ENCODE assay signal across 9 cellular contexts in the genomic region with DNA sequence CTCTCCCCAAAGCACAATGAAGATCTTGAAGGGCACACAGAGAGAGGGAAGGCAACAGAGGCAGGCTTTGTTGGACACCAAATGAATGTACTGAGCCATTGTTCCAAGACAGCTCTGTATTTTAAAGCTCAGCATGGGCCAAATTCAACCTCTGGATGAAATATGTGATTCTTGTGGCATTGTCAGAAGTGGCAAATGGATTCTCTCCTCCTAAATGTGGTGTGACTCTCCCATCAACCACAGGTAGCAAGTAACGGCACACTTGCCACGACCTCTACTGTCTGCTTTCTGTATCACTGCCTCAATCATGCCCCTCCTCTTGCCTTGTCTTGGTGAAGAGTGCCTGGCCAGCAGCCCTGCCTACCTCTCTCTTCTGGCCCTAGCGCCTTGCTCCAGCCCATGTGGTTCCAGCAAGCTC. TPM values are rescaled to one million over a fixed set of nuclear protein-coding genes. Genes with fewer than 3 reads are reported as not detected.
A peak's percentile ranks its signal among the peaks of the same experiment; 100 is the strongest.
DNase-seq lines count a peak whose midpoint lies in the region; ATAC-seq, FAIRE-seq and TF ChIP-seq lines count a peak whose summit lies in the region.
"Had no signal": no experiment of that assay in that cellular context is flagged by ENCODE, and none has a peak within 500 bp of the region (broad histone marks: within the 10 kb centered on the region; RNA-seq: fewer than 3 reads in every experiment).

No MANE protein-coding gene starts in this region.

- no peaks in the 10 kb centered on the region for H4K20me1 ChIP-seq in H1 (replicated peaks in 1 of 2; ENCODE audit: control insufficient read depth in 1 of 2, insufficient read depth in 2 of 2, low read length in 2 of 2)
- H4K20me1 ChIP-seq: BLaER1 treated with 17β-estradiol and CSF1 and Interleukin-3, amounts not matched to agents 10 nM and 100 nM had no signal

- TF ChIP-seq POLR2A in breast epithelium (IDR thresholded peaks at IDR 0.05) (no peak), H1 (IDR thresholded peaks at IDR 0.05; ENCODE audit: control extremely low read depth in 1 of 2, low read depth in 2 of 2, low read length in 2 of 2) (no peak)

- TF ChIP-seq CTCF in breast epithelium (IDR thresholded peaks at IDR 0.05): no peak
- TF ChIP-seq CTCF in MCF 10A (IDR thresholded peaks at IDR 0.05; ENCODE audit: unreplicated experiment): no peak
- TF ChIP-seq CTCF in H1 (IDR thresholded peaks at IDR 0.05; ENCODE audit: control extremely low read depth in 1 of 3, insufficient read depth in 1 of 3, low read depth in 1 of 3, low read length in 3 of 3): peak; percentile 72 to 87 (median 77)
- no peak for TF ChIP-seq CTCF in upper lobe of right lung (IDR thresholded peaks at IDR 0.05)
- TF ChIP-seq CTCF in GM20000 (IDR thresholded peaks at IDR 0.05; ENCODE audit: extremely low read depth, missing control alignments): no peak

- no peaks in the 10 kb centered on the region for H3K79me1 ChIP-seq in H1 (ENCODE audit: low read depth, low read length)

- H2BK120ac ChIP-seq in H1 (replicated peaks; ENCODE audit: low read depth, low read length): no peak overlapping the region

- no peaks in the 10 kb centered on the region for H3K36me3 ChIP-seq in breast epithelium
- H3K36me3 ChIP-seq in H1 (ENCODE audit: control insufficient read depth in 2 of 4, insufficient read depth in 4 of 4, low read length in 3 of 4): no peaks in the 10 kb centered on the region
- no peaks in the 10 kb centered on the region for H3K36me3 ChIP-seq in upper lobe of right lung
- no peaks in the 10 kb centered on the region for H3K36me3 ChIP-seq in MG63

- peak; percentile 54 for ATAC-seq in upper lobe of right lung

- H3K27me3 ChIP-seq in breast epithelium (no peaks in the 10 kb centered on the region), H1 (replicated peaks in 1 of 4; ENCODE audit: control insufficient read depth in 3 of 4, extremely low read depth in 1 of 4, insufficient read depth in 3 of 4, low read length in 3 of 4) (no peaks in the 10 kb centered on the region), upper lobe of right lung (no peaks in the 10 kb centered on the region), MG63 (no peaks in the 10 kb centered on the region)
- H3K27me3 ChIP-seq: BLaER1 treated with 17β-estradiol and CSF1 and Interleukin-3, amounts not matched to agents 10 nM and 100 nM had no signal

- no peak overlapping the region for H2BK20ac ChIP-seq in H1 (ENCODE audit: low read length)

- H3K14ac ChIP-seq in H1 (ENCODE audit: insufficient read length): no peak overlapping the region

- H4K8ac ChIP-seq in H1 (ENCODE audit: extremely low read depth, insufficient read depth, low read length): no peak overlapping the region

- H3K4me1 Mint-ChIP-seq in MCF 10A (ENCODE audit: insufficient read depth, unreplicated experiment): peaks cover 26% of the 10 kb centered on the region

- DNase-seq in breast epithelium (ENCODE audit: low spot score in 2 of 2) (no peak), MCF 10A (ENCODE audit: unreplicated experiment) (no peak), HT-29 (ENCODE audit: low spot score) (peak; percentile 37), H1 (ENCODE audit: low read depth in 1 of 2, low spot score in 2 of 2) (peak in 1 of 2 experiments; percentile 54), upper lobe of right lung (no peak), GM20000 (ENCODE audit: low spot score) (no peak), MG63 (no peak)
- DNase-seq in stimulated activated CD4-positive, alpha-beta T cell treated with anti-CD3 and anti-CD28 coated beads, Interleukin-4, amount 100 ng/mL, for 1 hour: no peak

- no peak overlapping the region for H3K9ac ChIP-seq in H1 (replicated peaks in 1 of 4; ENCODE audit: extremely low read depth in 1 of 4, low read depth in 3 of 4, low read length in 3 of 4)
- H3K9ac ChIP-seq: BLaER1 treated with 17β-estradiol and CSF1 and Interleukin-3, amounts not matched to agents 10 nM and 100 nM had no signal

- POLR2A ChIA-PET in MCF 10A (lab: Yijun Ruan, JAX): interaction anchor here (0.7 to 1.4 kb wide), 3 partner anchors 8 to 202 kb away, joined by 3 to 4 read pairs (median 3); no protein-coding TSS in a partner anchor
- POLR2A ChIA-PET in H1 (lab: Charles Lee; ENCODE audit: partially characterized antibody): interaction anchor here (0.7 kb wide), 1 partner anchor 84 kb away, joined by 3 read pairs; no protein-coding TSS in a partner anchor

- no peak overlapping the region for H3K18ac ChIP-seq in H1 (ENCODE audit: extremely low read depth, low read length)

- FAIRE-seq in H1 (lab: Jason Lieb, UNC): peak; percentile 95

- no peaks in the 10 kb centered on the region for H3K79me2 ChIP-seq in H1 (ENCODE audit: control insufficient read depth in 1 of 2, insufficient read depth in 2 of 2, low read length in 2 of 2)

- no peaks in the 10 kb centered on the region for H3K36me3 Mint-ChIP-seq in MCF 10A (ENCODE audit: insufficient read depth, unreplicated experiment)

- no peak overlapping the region for H2AK5ac ChIP-seq in H1 (ENCODE audit: low read depth, low read length)

- H3K4ac ChIP-seq in H1 (replicated peaks; ENCODE audit: insufficient read length, low read depth, low read length): no peak overlapping the region

- TF ChIP-seq EP300 in H1 (IDR thresholded peaks at IDR 0.05; ENCODE audit: borderline replicate concordance in 1 of 2, low read depth in 2 of 2, low read length in 2 of 2): no peak

- no peak overlapping the region for H2BK15ac ChIP-seq in H1 (ENCODE audit: low read length)

- no TSS peak for BruUV-seq in MCF 10A (replicated peaks; lab: Mats Ljungman, UMichigan)

- H4K91ac ChIP-seq in H1 (replicated peaks; ENCODE audit: insufficient read length, low read length): no peak overlapping the region

- no peaks in the 10 kb centered on the region; the same call in 1 of the 2 replicates for H3K23me2 ChIP-seq in H1 (ENCODE audit: low read depth, low read length)

- no peaks in the 10 kb centered on the region for H3K27me3 Mint-ChIP-seq in MCF 10A (ENCODE audit: insufficient read depth, unreplicated experiment)

- H2BK12ac ChIP-seq in H1 (ENCODE audit: low read depth, low read length): no peak overlapping the region

- H3K4me1 ChIP-seq in breast epithelium: peaks cover 3 to 22% of the 10 kb centered on the region in 2 donors
- H3K4me1 ChIP-seq in H1 (replicated peaks in 1 of 4; ENCODE audit: control insufficient read depth in 3 of 4, insufficient read depth in 4 of 4, low read length in 3 of 4): peaks cover 0 to 5% (median 0%) of the 10 kb centered on the region in 4 experiments; a peak in 2 of 7 replicates
- peaks cover 35% of the 10 kb centered on the region for H3K4me1 ChIP-seq in upper lobe of right lung

- intact Hi-C loops in breast epithelium (cut with DNase I; ENCODE audit: low total_unique reads): loop anchor here (5.0 to 10.0 kb wide), 2 partner anchors 91 to 578 kb away; a partner anchor contains a TSS
- intact Hi-C loops in MCF 10A (cut with micrococcal nuclease): no loop called here
- intact Hi-C loops in upper lobe of right lung (cut with DNase I): no loop called here

- no peak overlapping the region for H3K4me2 ChIP-seq in H1 (ENCODE audit: insufficient read depth in 1 of 2, low read depth in 2 of 2, low read length in 2 of 2)

- CTCF ChIA-PET in MCF 10A (lab: Yijun Ruan, JAX) (interaction anchor here (0.6 to 7.9 kb wide), 7 partner anchors 12 to 274 kb away, joined by 3 to 45 read pairs (median 4); no protein-coding TSS in a partner anchor), H1 (lab: Charles Lee; ENCODE audit: partially characterized antibody) (interaction anchor here (0.6 to 4.6 kb wide), 35 partner anchors 8 to 559 kb away, joined by 3 to 48 read pairs (median 4); a partner anchor contains a TSS)

- no peak overlapping the region for H2AFZ ChIP-seq in H1 (ENCODE audit: low read length)

- no peak overlapping the region for H3K23ac ChIP-seq in H1 (ENCODE audit: insufficient read length)

- H3K56ac ChIP-seq in H1 (replicated peaks; ENCODE audit: insufficient read length, low read depth, low read length): no peak overlapping the region

- 0 out of 2 replicates have a peak overlapping the region, but pooled peaks have one; percentile 17 for H2BK5ac ChIP-seq in H1 (ENCODE audit: low read depth, low read length)

- peak overlapping the region; percentile 70 to 94 for H3K27ac ChIP-seq in breast epithelium
- no peak overlapping the region for H3K27ac ChIP-seq in H1 (ENCODE audit: low read depth, low read length)
- H3K27ac ChIP-seq in upper lobe of right lung: no peak overlapping the region
- H3K27ac ChIP-seq: BLaER1 treated with 17β-estradiol and CSF1 and Interleukin-3, amounts not matched to agents 10 nM and 100 nM had no signal

- 38% methylated on average over 3 of the region's 3 CpGs; no CpG with 5 or more reads in 1 of the 2 experiments for WGBS in H1 (ENCODE audit: extremely low coverage in 1 of 2, insufficient coverage in 1 of 2, insufficient read length in 1 of 2, insufficient replicate concordance in 2 of 2, low coverage in 1 of 2, low lambda C conversion rate in 2 of 2, missing lambda C conversion rate in 1 of 2), 2 experiments

- H3K4me3 Mint-ChIP-seq in MCF 10A (ENCODE audit: unreplicated experiment): no peak overlapping the region

- no peak overlapping the region for H4K5ac ChIP-seq in H1 (ENCODE audit: insufficient read length, low read depth, low read length)

- no peaks in the 10 kb centered on the region for H3K9me3 Mint-ChIP-seq in MCF 10A (ENCODE audit: unreplicated experiment)

- H3K4me3 ChIP-seq in breast epithelium (no peak overlapping the region), H1 (ENCODE audit: extremely low read depth in 1 of 4, insufficient read depth in 2 of 4, low read depth in 3 of 4, low read length in 4 of 4) (no peak overlapping the region), upper lobe of right lung (no peak overlapping the region), MG63 (no peak overlapping the region)
- H3K4me3 ChIP-seq: BLaER1 treated with 17β-estradiol and CSF1 and Interleukin-3, amounts not matched to agents 10 nM and 100 nM had no signal

- peak; percentile 76 to 78 for TF ChIP-seq RAD21 in H1 (IDR thresholded peaks at IDR 0.05 in 1 of 2, conservative IDR thresholded peaks at IDR 0.05 in 1 of 2; ENCODE audit: low read depth in 2 of 2, low read length in 2 of 2)

- H3K27ac Mint-ChIP-seq in MCF 10A (ENCODE audit: low read depth, unreplicated experiment): no peak overlapping the region

- H3K9me3 ChIP-seq in breast epithelium (no peaks in the 10 kb centered on the region), H1 (ENCODE audit: insufficient read depth in 2 of 2, low read depth in 1 of 2, low read length in 1 of 2) (no peaks in the 10 kb centered on the region), upper lobe of right lung (no peaks in the 10 kb centered on the region), MG63 (no peaks in the 10 kb centered on the region)
- H3K9me3 ChIP-seq: BLaER1 treated with 17β-estradiol and CSF1 and Interleukin-3, amounts not matched to agents 10 nM and 100 nM had no signal

RNA-seq across cellular contexts. Expression of a gene that starts 6.1 kb away (rescaled TPM):
- total RNA-seq in breast epithelium: 10 to 100 TPM; 12.8 to 19.3 (median 13.1) TPM
- total RNA-seq in MCF 10A (2022): 2.2 and 3.7 TPM in 2 replicates
- total RNA-seq in HT-29 (2014; rRNA removed; shearing (Covaris generic)): 3.1 TPM in 2 replicates
- total RNA-seq in H1 (2021; fragmentation: NEBNext Ultra II Directional; extraction: Animal tissue kit (Norgen Biotek cat#: 25700)): 14.9 and 16.1 TPM in 2 replicates
- 6.9 and 12.7 TPM in 2 replicates for polyA plus RNA-seq in H1 (2011; rRNA removed)
- polyA plus RNA-seq in H1 (2011; cell fraction: cytosol; rRNA removed): 8.9 TPM
- 5.2 TPM for polyA plus RNA-seq in H1 (2011; cell fraction: nucleus; rRNA removed)
- polyA plus RNA-seq in H1 (2012, experiment 1 of 2): 9.6 to 12.9 TPM (median 10.4 TPM) in 4 replicates
- polyA plus RNA-seq in H1 (2012, experiment 2 of 2): 5.1 TPM
- 13.6 TPM for polyA plus RNA-seq in H1 (2013, experiment 1 of 2)
- polyA plus RNA-seq in H1 (2013, experiment 2 of 2): 14.4 TPM
- 29.0 and 38.6 TPM in 2 replicates for polyA minus RNA-seq in H1 (2011; rRNA and poly(A)+ RNA removed)
- polyA minus RNA-seq in H1 (2011; cell fraction: cytosol; rRNA and poly(A)+ RNA removed): 10.9 TPM
- 20.8 TPM for polyA minus RNA-seq in H1 (2011; cell fraction: nucleus; rRNA and poly(A)+ RNA removed)
- 17.8 TPM for total RNA-seq in upper lobe of right lung
- not detected in 2 replicates for total RNA-seq in MG63 (2014; rRNA removed; shearing (Covaris generic); ENCODE audit: low replicate concordance)

RNA-seq across cellular contexts. Expression of a gene that starts 11.6 kb away (rescaled TPM):
- total RNA-seq in breast epithelium (not detected), MCF 10A (2022) (not detected in 2 replicates), upper lobe of right lung (not detected)
- not detected in 2 replicates for total RNA-seq in HT-29 (2014; rRNA removed; shearing (Covaris generic))
- total RNA-seq in H1 (2021; fragmentation: NEBNext Ultra II Directional; extraction: Animal tissue kit (Norgen Biotek cat#: 25700)): not detected in 2 replicates
- polyA plus RNA-seq in H1 (2011; rRNA removed): not detected in 2 replicates
- polyA plus RNA-seq in H1 (2011; cell fraction: cytosol; rRNA removed): not detected
- polyA plus RNA-seq in H1 (2011; cell fraction: nucleus; rRNA removed): not detected
- polyA plus RNA-seq in H1 (2012, experiment 1 of 2): 0.14 to 0.16 TPM in 2 of 4 replicates, not detected in the others
- not detected for polyA plus RNA-seq in H1 (2012, experiment 2 of 2)
- polyA plus RNA-seq in H1 (2013, experiment 1 of 2): not detected
- not detected for polyA plus RNA-seq in H1 (2013, experiment 2 of 2)
- polyA minus RNA-seq in H1 (2011; rRNA and poly(A)+ RNA removed): not detected in 2 replicates
- not detected for polyA minus RNA-seq in H1 (2011; cell fraction: cytosol; rRNA and poly(A)+ RNA removed)
- not detected for polyA minus RNA-seq in H1 (2011; cell fraction: nucleus; rRNA and poly(A)+ RNA removed)
- not detected in 2 replicates for total RNA-seq in MG63 (2014; rRNA removed; shearing (Covaris generic); ENCODE audit: low replicate concordance)

RNA-seq across cellular contexts. Expression of a gene that starts 37.6 kb away (rescaled TPM):
- total RNA-seq in breast epithelium (10 to 100 TPM; 20.8 to 43.9 (median 27.2) TPM), MCF 10A (2022) (10.0 and 13.4 TPM in 2 replicates), upper lobe of right lung (16.8 TPM)
- total RNA-seq in HT-29 (2014; rRNA removed; shearing (Covaris generic)): 2.4 and 3.5 TPM in 2 replicates
- 16.2 and 17.5 TPM in 2 replicates for total RNA-seq in H1 (2021; fragmentation: NEBNext Ultra II Directional; extraction: Animal tissue kit (Norgen Biotek cat#: 25700))
- polyA plus RNA-seq in H1 (2011; rRNA removed): 4.5 and 7.2 TPM in 2 replicates
- polyA plus RNA-seq in H1 (2011; cell fraction: cytosol; rRNA removed): 8.9 TPM
- 7.3 TPM for polyA plus RNA-seq in H1 (2011; cell fraction: nucleus; rRNA removed)
- 8.6 to 15.7 TPM (median 11.5 TPM) in 4 replicates for polyA plus RNA-seq in H1 (2012, experiment 1 of 2)
- polyA plus RNA-seq in H1 (2012, experiment 2 of 2): 0.70 TPM
- 11.7 TPM for polyA plus RNA-seq in H1 (2013, experiment 1 of 2)
- 10.5 TPM for polyA plus RNA-seq in H1 (2013, experiment 2 of 2)
- 16.4 and 26.1 TPM in 2 replicates for polyA minus RNA-seq in H1 (2011; rRNA and poly(A)+ RNA removed)
- polyA minus RNA-seq in H1 (2011; cell fraction: cytosol; rRNA and poly(A)+ RNA removed): 7.0 TPM
- polyA minus RNA-seq in H1 (2011; cell fraction: nucleus; rRNA and poly(A)+ RNA removed): 38.5 TPM
- total RNA-seq in MG63 (2014; rRNA removed; shearing (Covaris generic); ENCODE audit: low replicate concordance): 1.5 and 2.0 TPM in 2 replicates

Comparison
In these comparisons a context has a peak if more than half of its experiments do, and no peak if none do; other contexts are left out.
1. H3K27ac ChIP-seq: peak in breast epithelium (2 of 2); none in H1 (single experiment) and upper lobe of right lung (single experiment).
2. CTCF ChIP-seq: peak in H1 (3 of 3); none in breast epithelium (0 of 3), MCF 10A (single experiment), upper lobe of right lung (single experiment) and GM20000 (single experiment).